ENCODE assay signal across 1 cellular context in genomic region chr9:70398145-70398556, GRCh38.
A peak's percentile ranks its signal among the peaks of the same experiment; 100 is the strongest.
TF ChIP-seq lines count a peak whose summit lies in the region.

No MANE protein-coding gene starts in this region.

TF ChIP-seq in K562, 482 proteins besides CTCF, POLR2A, EP300 and RAD21 (continued from another document and continues in another):
- no peak for TF ChIP-seq ADNP (tag; IDR thresholded peaks at IDR 0.05)
- TF ChIP-seq ZNF644 (tag; IDR thresholded peaks at IDR 0.05; ENCODE audit: low read depth): peak; percentile 64; the same call in 1 of the 2 replicates
- TF ChIP-seq HDAC1 (IDR thresholded peaks at IDR 0.05): peak in 1 of 2 experiments; percentile 95; a peak in 2 of 4 replicates
- no peak for TF ChIP-seq ZNF785 (CRISPR knock-in tag; IDR thresholded peaks at IDR 0.05)
- no peak for TF ChIP-seq NCOA4 (IDR thresholded peaks at IDR 0.05; ENCODE audit: partially characterized antibody)
- peak; percentile 94 for TF ChIP-seq PML (IDR thresholded peaks at IDR 0.05; ENCODE audit: low read length)
- peak; percentile 52; the same call in 1 of the 2 replicates for TF ChIP-seq GABPA (tag; conservative IDR thresholded peaks at IDR 0.05; ENCODE audit: low read depth)
- TF ChIP-seq KLF13 (tag; IDR thresholded peaks at IDR 0.05; ENCODE audit: borderline replicate concordance, low read depth): peak; percentile 97
- peak; percentile 67; the same call in 1 of the 2 replicates for TF ChIP-seq ZNF766 (CRISPR knock-in tag; conservative IDR thresholded peaks at IDR 0.05)
- TF ChIP-seq SMARCE1 (IDR thresholded peaks at IDR 0.05): peak; percentile 82
- TF ChIP-seq, protein P1, sequence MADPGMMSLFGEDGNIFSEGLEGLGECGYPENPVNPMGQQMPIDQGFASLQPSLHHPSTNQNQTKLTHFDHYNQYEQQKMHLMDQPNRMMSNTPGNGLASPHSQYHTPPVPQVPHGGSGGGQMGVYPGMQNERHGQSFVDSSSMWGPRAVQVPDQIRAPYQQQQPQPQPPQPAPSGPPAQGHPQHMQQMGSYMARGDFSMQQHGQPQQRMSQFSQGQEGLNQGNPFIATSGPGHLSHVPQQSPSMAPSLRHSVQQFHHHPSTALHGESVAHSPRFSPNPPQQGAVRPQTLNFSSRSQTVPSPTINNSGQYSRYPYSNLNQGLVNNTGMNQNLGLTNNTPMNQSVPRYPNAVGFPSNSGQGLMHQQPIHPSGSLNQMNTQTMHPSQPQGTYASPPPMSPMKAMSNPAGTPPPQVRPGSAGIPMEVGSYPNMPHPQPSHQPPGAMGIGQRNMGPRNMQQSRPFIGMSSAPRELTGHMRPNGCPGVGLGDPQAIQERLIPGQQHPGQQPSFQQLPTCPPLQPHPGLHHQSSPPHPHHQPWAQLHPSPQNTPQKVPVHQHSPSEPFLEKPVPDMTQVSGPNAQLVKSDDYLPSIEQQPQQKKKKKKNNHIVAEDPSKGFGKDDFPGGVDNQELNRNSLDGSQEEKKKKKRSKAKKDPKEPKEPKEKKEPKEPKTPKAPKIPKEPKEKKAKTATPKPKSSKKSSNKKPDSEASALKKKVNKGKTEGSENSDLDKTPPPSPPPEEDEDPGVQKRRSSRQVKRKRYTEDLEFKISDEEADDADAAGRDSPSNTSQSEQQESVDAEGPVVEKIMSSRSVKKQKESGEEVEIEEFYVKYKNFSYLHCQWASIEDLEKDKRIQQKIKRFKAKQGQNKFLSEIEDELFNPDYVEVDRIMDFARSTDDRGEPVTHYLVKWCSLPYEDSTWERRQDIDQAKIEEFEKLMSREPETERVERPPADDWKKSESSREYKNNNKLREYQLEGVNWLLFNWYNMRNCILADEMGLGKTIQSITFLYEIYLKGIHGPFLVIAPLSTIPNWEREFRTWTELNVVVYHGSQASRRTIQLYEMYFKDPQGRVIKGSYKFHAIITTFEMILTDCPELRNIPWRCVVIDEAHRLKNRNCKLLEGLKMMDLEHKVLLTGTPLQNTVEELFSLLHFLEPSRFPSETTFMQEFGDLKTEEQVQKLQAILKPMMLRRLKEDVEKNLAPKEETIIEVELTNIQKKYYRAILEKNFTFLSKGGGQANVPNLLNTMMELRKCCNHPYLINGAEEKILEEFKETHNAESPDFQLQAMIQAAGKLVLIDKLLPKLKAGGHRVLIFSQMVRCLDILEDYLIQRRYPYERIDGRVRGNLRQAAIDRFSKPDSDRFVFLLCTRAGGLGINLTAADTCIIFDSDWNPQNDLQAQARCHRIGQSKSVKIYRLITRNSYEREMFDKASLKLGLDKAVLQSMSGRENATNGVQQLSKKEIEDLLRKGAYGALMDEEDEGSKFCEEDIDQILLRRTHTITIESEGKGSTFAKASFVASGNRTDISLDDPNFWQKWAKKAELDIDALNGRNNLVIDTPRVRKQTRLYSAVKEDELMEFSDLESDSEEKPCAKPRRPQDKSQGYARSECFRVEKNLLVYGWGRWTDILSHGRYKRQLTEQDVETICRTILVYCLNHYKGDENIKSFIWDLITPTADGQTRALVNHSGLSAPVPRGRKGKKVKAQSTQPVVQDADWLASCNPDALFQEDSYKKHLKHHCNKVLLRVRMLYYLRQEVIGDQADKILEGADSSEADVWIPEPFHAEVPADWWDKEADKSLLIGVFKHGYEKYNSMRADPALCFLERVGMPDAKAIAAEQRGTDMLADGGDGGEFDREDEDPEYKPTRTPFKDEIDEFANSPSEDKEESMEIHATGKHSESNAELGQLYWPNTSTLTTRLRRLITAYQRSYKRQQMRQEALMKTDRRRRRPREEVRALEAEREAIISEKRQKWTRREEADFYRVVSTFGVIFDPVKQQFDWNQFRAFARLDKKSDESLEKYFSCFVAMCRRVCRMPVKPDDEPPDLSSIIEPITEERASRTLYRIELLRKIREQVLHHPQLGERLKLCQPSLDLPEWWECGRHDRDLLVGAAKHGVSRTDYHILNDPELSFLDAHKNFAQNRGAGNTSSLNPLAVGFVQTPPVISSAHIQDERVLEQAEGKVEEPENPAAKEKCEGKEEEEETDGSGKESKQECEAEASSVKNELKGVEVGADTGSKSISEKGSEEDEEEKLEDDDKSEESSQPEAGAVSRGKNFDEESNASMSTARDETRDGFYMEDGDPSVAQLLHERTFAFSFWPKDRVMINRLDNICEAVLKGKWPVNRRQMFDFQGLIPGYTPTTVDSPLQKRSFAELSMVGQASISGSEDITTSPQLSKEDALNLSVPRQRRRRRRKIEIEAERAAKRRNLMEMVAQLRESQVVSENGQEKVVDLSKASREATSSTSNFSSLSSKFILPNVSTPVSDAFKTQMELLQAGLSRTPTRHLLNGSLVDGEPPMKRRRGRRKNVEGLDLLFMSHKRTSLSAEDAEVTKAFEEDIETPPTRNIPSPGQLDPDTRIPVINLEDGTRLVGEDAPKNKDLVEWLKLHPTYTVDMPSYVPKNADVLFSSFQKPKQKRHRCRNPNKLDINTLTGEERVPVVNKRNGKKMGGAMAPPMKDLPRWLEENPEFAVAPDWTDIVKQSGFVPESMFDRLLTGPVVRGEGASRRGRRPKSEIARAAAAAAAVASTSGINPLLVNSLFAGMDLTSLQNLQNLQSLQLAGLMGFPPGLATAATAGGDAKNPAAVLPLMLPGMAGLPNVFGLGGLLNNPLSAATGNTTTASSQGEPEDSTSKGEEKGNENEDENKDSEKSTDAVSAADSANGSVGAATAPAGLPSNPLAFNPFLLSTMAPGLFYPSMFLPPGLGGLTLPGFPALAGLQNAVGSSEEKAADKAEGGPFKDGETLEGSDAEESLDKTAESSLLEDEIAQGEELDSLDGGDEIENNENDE (IDR thresholded peaks at IDR 0.05; ENCODE audit: low read depth, low read length): no peak
- 0 out of 2 replicates have a peak, but pooled peaks have one; percentile 27 for TF ChIP-seq MEF2A (IDR thresholded peaks at IDR 0.05; ENCODE audit: control insufficient read depth, low read depth, low read length)
- TF ChIP-seq ZBTB33 (CRISPR knock-in tag; IDR thresholded peaks at IDR 0.05): no peak
- TF ChIP-seq, protein P2, sequence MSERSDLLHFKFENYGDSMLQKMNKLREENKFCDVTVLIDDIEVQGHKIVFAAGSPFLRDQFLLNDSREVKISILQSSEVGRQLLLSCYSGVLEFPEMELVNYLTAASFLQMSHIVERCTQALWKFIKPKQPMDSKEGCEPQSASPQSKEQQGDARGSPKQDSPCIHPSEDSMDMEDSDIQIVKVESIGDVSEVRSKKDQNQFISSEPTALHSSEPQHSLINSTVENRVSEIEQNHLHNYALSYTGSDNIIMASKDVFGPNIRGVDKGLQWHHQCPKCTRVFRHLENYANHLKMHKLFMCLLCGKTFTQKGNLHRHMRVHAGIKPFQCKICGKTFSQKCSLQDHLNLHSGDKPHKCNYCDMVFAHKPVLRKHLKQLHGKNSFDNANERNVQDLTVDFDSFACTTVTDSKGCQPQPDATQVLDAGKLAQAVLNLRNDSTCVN (CRISPR knock-in tag; IDR thresholded peaks at IDR 0.05): no peak
- TF ChIP-seq, protein P3, sequence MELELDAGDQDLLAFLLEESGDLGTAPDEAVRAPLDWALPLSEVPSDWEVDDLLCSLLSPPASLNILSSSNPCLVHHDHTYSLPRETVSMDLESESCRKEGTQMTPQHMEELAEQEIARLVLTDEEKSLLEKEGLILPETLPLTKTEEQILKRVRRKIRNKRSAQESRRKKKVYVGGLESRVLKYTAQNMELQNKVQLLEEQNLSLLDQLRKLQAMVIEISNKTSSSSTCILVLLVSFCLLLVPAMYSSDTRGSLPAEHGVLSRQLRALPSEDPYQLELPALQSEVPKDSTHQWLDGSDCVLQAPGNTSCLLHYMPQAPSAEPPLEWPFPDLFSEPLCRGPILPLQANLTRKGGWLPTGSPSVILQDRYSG (tag; conservative IDR thresholded peaks at IDR 0.05; ENCODE audit: low read depth): no peak
- peak; percentile 20; the same call in 1 of the 2 replicates for TF ChIP-seq C11orf30 (IDR thresholded peaks at IDR 0.05; ENCODE audit: low read depth)
- TF ChIP-seq SMARCC2 (IDR thresholded peaks at IDR 0.05; ENCODE audit: low read depth): peak; percentile 72
- TF ChIP-seq RBFOX2 (IDR thresholded peaks at IDR 0.05; ENCODE audit: low read depth, low read length): 0 out of 2 replicates have a peak, but pooled peaks have one; percentile 13
- no peak for TF ChIP-seq BMI1 (IDR thresholded peaks at IDR 0.05; ENCODE audit: low read length)
- peak; percentile 70 for TF ChIP-seq TAF9B (IDR thresholded peaks at IDR 0.05; ENCODE audit: partially characterized antibody)
- no peak for TF ChIP-seq SIN3B (IDR thresholded peaks at IDR 0.05; ENCODE audit: low read depth)
- TF ChIP-seq TCFL5 (CRISPR knock-in tag; conservative IDR thresholded peaks at IDR 0.05): no peak
- TF ChIP-seq NR2C1 (IDR thresholded peaks at IDR 0.05): peak; percentile 80
- peak; percentile 70; the same call in 1 of the 2 replicates for TF ChIP-seq NR2C1 (tag; IDR thresholded peaks at IDR 0.05)
- TF ChIP-seq STAT5A (IDR thresholded peaks at IDR 0.05; ENCODE audit: borderline replicate concordance, low read length): peak; percentile 80
- TF ChIP-seq GATAD2B (IDR thresholded peaks at IDR 0.05; ENCODE audit: borderline replicate concordance): no peak; the same call in 1 of the 2 replicates
- TF ChIP-seq, protein P4, sequence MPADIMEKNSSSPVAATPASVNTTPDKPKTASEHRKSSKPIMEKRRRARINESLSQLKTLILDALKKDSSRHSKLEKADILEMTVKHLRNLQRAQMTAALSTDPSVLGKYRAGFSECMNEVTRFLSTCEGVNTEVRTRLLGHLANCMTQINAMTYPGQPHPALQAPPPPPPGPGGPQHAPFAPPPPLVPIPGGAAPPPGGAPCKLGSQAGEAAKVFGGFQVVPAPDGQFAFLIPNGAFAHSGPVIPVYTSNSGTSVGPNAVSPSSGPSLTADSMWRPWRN (IDR thresholded peaks at IDR 0.05; ENCODE audit: low read depth): peak; percentile 70
- peak; percentile 97 for TF ChIP-seq ZNF384 (IDR thresholded peaks at IDR 0.05; ENCODE audit: low read depth, low read length)
- TF ChIP-seq PURB (CRISPR knock-in tag; IDR thresholded peaks at IDR 0.05; ENCODE audit: low read depth): no peak
- no peak for TF ChIP-seq GTF2F1 (IDR thresholded peaks at IDR 0.05; ENCODE audit: low read depth, low read length)
- 0 out of 2 replicates have a peak, but pooled peaks have one; percentile 33 for TF ChIP-seq SMAD3 (CRISPR knock-in tag; conservative IDR thresholded peaks at IDR 0.05)
- TF ChIP-seq ELF4 (CRISPR knock-in tag; IDR thresholded peaks at IDR 0.05): peak; percentile 87; the same call in 1 of the 2 replicates
- TF ChIP-seq, protein P5, sequence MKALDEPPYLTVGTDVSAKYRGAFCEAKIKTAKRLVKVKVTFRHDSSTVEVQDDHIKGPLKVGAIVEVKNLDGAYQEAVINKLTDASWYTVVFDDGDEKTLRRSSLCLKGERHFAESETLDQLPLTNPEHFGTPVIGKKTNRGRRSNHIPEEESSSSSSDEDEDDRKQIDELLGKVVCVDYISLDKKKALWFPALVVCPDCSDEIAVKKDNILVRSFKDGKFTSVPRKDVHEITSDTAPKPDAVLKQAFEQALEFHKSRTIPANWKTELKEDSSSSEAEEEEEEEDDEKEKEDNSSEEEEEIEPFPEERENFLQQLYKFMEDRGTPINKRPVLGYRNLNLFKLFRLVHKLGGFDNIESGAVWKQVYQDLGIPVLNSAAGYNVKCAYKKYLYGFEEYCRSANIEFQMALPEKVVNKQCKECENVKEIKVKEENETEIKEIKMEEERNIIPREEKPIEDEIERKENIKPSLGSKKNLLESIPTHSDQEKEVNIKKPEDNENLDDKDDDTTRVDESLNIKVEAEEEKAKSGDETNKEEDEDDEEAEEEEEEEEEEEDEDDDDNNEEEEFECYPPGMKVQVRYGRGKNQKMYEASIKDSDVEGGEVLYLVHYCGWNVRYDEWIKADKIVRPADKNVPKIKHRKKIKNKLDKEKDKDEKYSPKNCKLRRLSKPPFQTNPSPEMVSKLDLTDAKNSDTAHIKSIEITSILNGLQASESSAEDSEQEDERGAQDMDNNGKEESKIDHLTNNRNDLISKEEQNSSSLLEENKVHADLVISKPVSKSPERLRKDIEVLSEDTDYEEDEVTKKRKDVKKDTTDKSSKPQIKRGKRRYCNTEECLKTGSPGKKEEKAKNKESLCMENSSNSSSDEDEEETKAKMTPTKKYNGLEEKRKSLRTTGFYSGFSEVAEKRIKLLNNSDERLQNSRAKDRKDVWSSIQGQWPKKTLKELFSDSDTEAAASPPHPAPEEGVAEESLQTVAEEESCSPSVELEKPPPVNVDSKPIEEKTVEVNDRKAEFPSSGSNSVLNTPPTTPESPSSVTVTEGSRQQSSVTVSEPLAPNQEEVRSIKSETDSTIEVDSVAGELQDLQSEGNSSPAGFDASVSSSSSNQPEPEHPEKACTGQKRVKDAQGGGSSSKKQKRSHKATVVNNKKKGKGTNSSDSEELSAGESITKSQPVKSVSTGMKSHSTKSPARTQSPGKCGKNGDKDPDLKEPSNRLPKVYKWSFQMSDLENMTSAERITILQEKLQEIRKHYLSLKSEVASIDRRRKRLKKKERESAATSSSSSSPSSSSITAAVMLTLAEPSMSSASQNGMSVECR (CRISPR knock-in tag; IDR thresholded peaks at IDR 0.05): 0 out of 2 replicates have a peak, but pooled peaks have one; percentile 40
- no peak for TF ChIP-seq ZNF561 (CRISPR knock-in tag; conservative IDR thresholded peaks at IDR 0.05)
- TF ChIP-seq CBX5 (IDR thresholded peaks at IDR 0.05; ENCODE audit: borderline replicate concordance, low read depth): no peak
- TF ChIP-seq ZNF764 (CRISPR knock-in tag; IDR thresholded peaks at IDR 0.05; ENCODE audit: low read depth): no peak
- TF ChIP-seq, protein P6, sequence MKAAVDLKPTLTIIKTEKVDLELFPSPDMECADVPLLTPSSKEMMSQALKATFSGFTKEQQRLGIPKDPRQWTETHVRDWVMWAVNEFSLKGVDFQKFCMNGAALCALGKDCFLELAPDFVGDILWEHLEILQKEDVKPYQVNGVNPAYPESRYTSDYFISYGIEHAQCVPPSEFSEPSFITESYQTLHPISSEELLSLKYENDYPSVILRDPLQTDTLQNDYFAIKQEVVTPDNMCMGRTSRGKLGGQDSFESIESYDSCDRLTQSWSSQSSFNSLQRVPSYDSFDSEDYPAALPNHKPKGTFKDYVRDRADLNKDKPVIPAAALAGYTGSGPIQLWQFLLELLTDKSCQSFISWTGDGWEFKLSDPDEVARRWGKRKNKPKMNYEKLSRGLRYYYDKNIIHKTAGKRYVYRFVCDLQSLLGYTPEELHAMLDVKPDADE (conservative IDR thresholded peaks at IDR 0.05; ENCODE audit: control insufficient read depth, low read depth, low read length): no peak
- peak; percentile 71 for TF ChIP-seq MYC (IDR thresholded peaks at IDR 0.05; ENCODE audit: low read depth, low read length)
- TF ChIP-seq MYC (CRISPR knock-in tag; IDR thresholded peaks at IDR 0.05; ENCODE audit: borderline replicate concordance, low read depth): no peak
- TF ChIP-seq ATF1 (CRISPR knock-in tag; IDR thresholded peaks at IDR 0.05): no peak
- 0 out of 2 replicates have a peak, but pooled peaks have one; percentile 24 for TF ChIP-seq ATF1 (tag; IDR thresholded peaks at IDR 0.05)
- TF ChIP-seq ARID2 (IDR thresholded peaks at IDR 0.05): no peak
